ENCODE assay signal across 32 cellular contexts in the genomic region with DNA sequence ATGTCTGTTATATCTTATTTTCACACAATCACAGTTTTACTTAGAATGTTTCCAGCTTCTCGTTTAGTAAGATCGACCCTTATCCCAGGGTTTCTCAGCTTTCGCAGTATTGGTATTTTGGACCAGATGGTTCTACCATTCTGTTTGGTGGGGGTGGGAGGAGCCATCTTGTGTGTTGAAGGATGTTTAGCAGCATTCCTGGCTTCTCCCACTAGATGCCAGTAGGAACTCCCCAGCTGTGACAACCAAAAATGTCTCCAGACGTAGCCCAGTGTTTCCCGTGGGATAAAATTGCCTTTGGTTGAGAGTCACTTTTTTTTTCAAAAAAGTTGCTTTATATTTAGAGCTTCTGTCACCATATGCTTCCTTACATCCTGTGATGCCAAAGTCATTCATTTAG.
DNase-seq lines count a peak whose midpoint lies in the region; ATAC-seq, FAIRE-seq and TF ChIP-seq lines count a peak whose summit lies in the region.
"Had no signal": no experiment of that assay in that cellular context is flagged by ENCODE, and none has a peak within 500 bp of the region (broad histone marks: within the 10 kb centered on the region; RNA-seq: fewer than 3 reads in every experiment).

No MANE protein-coding gene starts in this region.

- no peaks in the 10 kb centered on the region for H3K4me1 ChIP-seq in HepG2 (ENCODE audit: insufficient read depth, low read length)
- no peaks in the 10 kb centered on the region for H3K4me1 ChIP-seq in right lobe of liver
- H3K4me1 ChIP-seq in mesendoderm (ENCODE audit: control insufficient read depth, low read depth, low read length): no peaks in the 10 kb centered on the region
- H3K4me1 ChIP-seq: colonic mucosa, thyroid gland had no signal

- H3K36me3 Mint-ChIP-seq in activated T-helper 17 cell treated with anti-CD3 and anti-CD28 coated beads, Interleukin-2, amount 50 U/mL, for 72 hours (ENCODE audit: low read depth): peaks cover 100% of the 10 kb centered on the region

- H4K20me1 ChIP-seq in HepG2 (ENCODE audit: insufficient read depth, low read length): no peaks in the 10 kb centered on the region

- H3K27me3 Mint-ChIP-seq in activated T-helper 17 cell treated with anti-CD3 and anti-CD28 coated beads, Interleukin-2, amount 50 U/mL, for 72 hours: no peaks in the 10 kb centered on the region
- H3K27me3 Mint-ChIP-seq: activated CD4-positive, alpha-beta memory T cell treated with anti-CD3 and anti-CD28 coated beads for 36 hours had no signal

- WGBS in HepG2 (ENCODE audit: low lambda C conversion rate): 97% methylated on average over 5 of the region's 5 CpGs
- WGBS in right lobe of liver (ENCODE audit: insufficient coverage, low coverage, low lambda C conversion rate, missing lambda C conversion rate): 97% methylated on average over 4 of the region's 5 CpGs
- no CpG with 5 or more reads among the region's 5 CpGs for WGBS in mesendoderm (ENCODE audit: extremely low coverage, insufficient coverage, low lambda C conversion rate)

- H3K9me3 Mint-ChIP-seq in activated T-helper 17 cell treated with anti-CD3 and anti-CD28 coated beads, Interleukin-2, amount 50 U/mL, for 72 hours: no peaks in the 10 kb centered on the region
- H3K9me3 Mint-ChIP-seq: activated CD4-positive, alpha-beta memory T cell treated with anti-CD3 and anti-CD28 coated beads for 36 hours; T-helper 1 cell treated with Interleukin-12 subunit alpha and Interleukin-12 subunit beta and Interleukin-4 antibody, amounts not matched to agents 30 μg/mL and 1 μg/mL, for 36 hours had no signal

- peaks cover 8% of the 10 kb centered on the region for H3K4me1 Mint-ChIP-seq in activated T-helper 17 cell treated with anti-CD3 and anti-CD28 coated beads, Interleukin-2, amount 50 U/mL, for 72 hours

- intact Hi-C loops in HepG2 (cut with micrococcal nuclease; ENCODE audit: unreplicated experiment): no loop called here
- intact Hi-C loops in right lobe of liver (cut with DNase I): no loop called here

- no peak overlapping the region for H2AFZ ChIP-seq in HepG2 (ENCODE audit: low read length)

- no peak overlapping the region for H2BK5ac ChIP-seq in mesendoderm (ENCODE audit: low read length)

- in situ Hi-C loops in HepG2 (cut with HindIII; ENCODE audit: extremely low pct_ligation_motif_present, low pct_unique_long_range_greater_than_20kb): no loop called here

- CTCF ChIA-PET in HepG2 (lab: Yijun Ruan, JAX; ENCODE audit: low intra/inter-chr PET ratio, low total read pairs): no interaction called here

- H3K4me3 Mint-ChIP-seq in activated T-helper 17 cell treated with anti-CD3 and anti-CD28 coated beads, Interleukin-2, amount 50 U/mL, for 72 hours: no peak overlapping the region
- H3K4me3 Mint-ChIP-seq: activated CD4-positive, alpha-beta memory T cell treated with anti-CD3 and anti-CD28 coated beads for 36 hours; T-helper 1 cell treated with Interleukin-12 subunit alpha and Interleukin-12 subunit beta and Interleukin-4 antibody, amounts not matched to agents 30 μg/mL and 1 μg/mL, for 36 hours had no signal

- no peak for FAIRE-seq in HepG2 (lab: Jason Lieb, UNC)
- FAIRE-seq: G401.6, islet of Langerhans had no signal

- H3K23ac ChIP-seq in mesendoderm (ENCODE audit: low read length): no peak overlapping the region

- POLR2A ChIA-PET in HepG2 (lab: Yijun Ruan, JAX): no interaction called here

- H2BK120ac ChIP-seq in mesendoderm (ENCODE audit: low read depth, low read length): no peak overlapping the region

- H3K36me3 ChIP-seq in HepG2 (replicated peaks in 1 of 2; ENCODE audit: control insufficient read depth in 1 of 2, insufficient read depth in 2 of 2, low read length in 2 of 2): no peaks in the 10 kb centered on the region; a peak in 1 of 5 replicates
- H3K36me3 ChIP-seq in right lobe of liver: peaks cover 0 to 85% (median 41%) of the 10 kb centered on the region in 4 donors
- no peaks in the 10 kb centered on the region for H3K36me3 ChIP-seq in mesendoderm (ENCODE audit: control insufficient read depth, insufficient read depth, low read length)
- H3K36me3 ChIP-seq: colonic mucosa had no signal

- H2BK15ac ChIP-seq in mesendoderm (replicated peaks; ENCODE audit: low read depth): no peak overlapping the region

- H3K56ac ChIP-seq in mesendoderm (ENCODE audit: low read length): no peak overlapping the region

- H3K4me3 ChIP-seq in HepG2 (replicated peaks in 1 of 3; ENCODE audit: insufficient read depth in 1 of 3, low read depth in 2 of 3, low read length in 3 of 3): no peak overlapping the region
- no peak overlapping the region for H3K4me3 ChIP-seq in right lobe of liver
- H3K4me3 ChIP-seq in mesendoderm (ENCODE audit: low read length): no peak overlapping the region
- H3K4me3 ChIP-seq: colonic mucosa, left ventricle myocardium inferior, thyroid gland, vagina had no signal

- no peak overlapping the region for H3K27ac ChIP-seq in HepG2 (ENCODE audit: extremely low read length, insufficient read depth, low read length)
- no peak overlapping the region for H3K27ac ChIP-seq in right lobe of liver
- H3K27ac ChIP-seq in mesendoderm (ENCODE audit: low read depth, low read length): no peak overlapping the region
- H3K27ac ChIP-seq: C4-2B, colonic mucosa, epithelial cell of prostate, left ventricle myocardium inferior, thyroid gland, vagina had no signal

- H3K9me3 ChIP-seq in HepG2 (ENCODE audit: low read length) (no peaks in the 10 kb centered on the region), right lobe of liver (no peaks in the 10 kb centered on the region)
- H3K9me3 ChIP-seq: colonic mucosa, left ventricle myocardium inferior, SK-N-SH, thyroid gland, vagina had no signal

- no peak overlapping the region for H3K18ac ChIP-seq in mesendoderm (ENCODE audit: low read length)

- peak overlapping the region; percentile 28 for H3K27ac Mint-ChIP-seq in activated T-helper 17 cell treated with anti-CD3 and anti-CD28 coated beads, Interleukin-2, amount 50 U/mL, for 72 hours
- H3K27ac Mint-ChIP-seq: activated CD4-positive, alpha-beta memory T cell treated with anti-CD3 and anti-CD28 coated beads for 36 hours; T-helper 1 cell treated with Interleukin-12 subunit alpha and Interleukin-12 subunit beta and Interleukin-4 antibody, amounts not matched to agents 30 μg/mL and 1 μg/mL, for 36 hours had no signal

- BruUV-seq in HepG2 (replicated peaks; lab: Mats Ljungman, UMichigan): no TSS peak

- DNase-seq in HepG2 (ENCODE audit: low spot score): peak; percentile 5
- DNase-seq in right lobe of liver: no peak
- peak; percentile 48 for DNase-seq in mesendoderm
- DNase-seq in NCI-H510A (lab: John Stamatoyannopoulos, UW): no peak
- no peak for DNase-seq in stimulated activated CD4-positive, alpha-beta T cell treated with anti-CD3 and anti-CD28 coated beads, Interleukin-4, amount 100 ng/mL, for 24 hours
- DNase-seq: activated CD4-positive, alpha-beta memory T cell treated with anti-CD3 and anti-CD28 coated beads for 36 hours; activated CD4-positive, CD25-positive, alpha-beta regulatory T cell; activated naive CD4-positive, alpha-beta T cell treated with anti-CD3 and anti-CD28 coated beads, Interleukin-2, amount 50 U/mL, for 16 hours; aorta; colonic mucosa; COR-L47; DMS79; effector CD4-positive, alpha-beta T cell; glutamatergic neuron; left ventricle myocardium inferior; NCI-H1092 treated with DMSO at 0.1 percent for 48 hours; NCI-H1694 treated with DMSO at 0.1 percent for 48 hours; NCI-H524; posterior cingulate gyrus; right cardiac atrium; SK-N-SH; stimulated activated CD4-positive, alpha-beta T cell treated with anti-CD3 and anti-CD28 coated beads, Interleukin-12 subunit alpha, Interleukin-12 subunit beta, amount 100 ng/mL, for 4 hours; stimulated activated CD4-positive, alpha-beta T cell treated with anti-CD3 and anti-CD28 coated beads, Interleukin-4, amount 100 ng/mL, for 1 hour; thyroid gland had no signal

- no peaks in the 10 kb centered on the region for H3K79me1 ChIP-seq in mesendoderm (ENCODE audit: low read length)

- no peaks in the 10 kb centered on the region for H3K79me2 ChIP-seq in HepG2 (ENCODE audit: insufficient read depth, low read length)
- no peaks in the 10 kb centered on the region for H3K79me2 ChIP-seq in mesendoderm (ENCODE audit: control insufficient read depth, insufficient read depth, low read length)

- H4K5ac ChIP-seq in mesendoderm (ENCODE audit: low read length): no peak overlapping the region

- no peak overlapping the region for H3K4me2 ChIP-seq in HepG2 (ENCODE audit: low read depth, low read length)
- no peak overlapping the region for H3K4me2 ChIP-seq in mesendoderm (ENCODE audit: low read length)
- H3K4me2 ChIP-seq: SK-N-SH had no signal

- TF ChIP-seq RAD21 in HepG2 (CRISPR knock-in tag; IDR thresholded peaks at IDR 0.05): no peak

- ATAC-seq in HepG2: no peak
- no peak for ATAC-seq in right lobe of liver
- ATAC-seq in activated T-helper 17 cell treated with anti-CD3 and anti-CD28 coated beads, Interleukin-2, amount 50 U/mL, for 72 hours (replicated peaks): no peak
- no peak for ATAC-seq in HG02840 (IDR thresholded peaks at IDR 0.05; ENCODE audit: low FRiP score, unreplicated experiment)
- ATAC-seq: right cardiac atrium had no signal

- TF ChIP-seq CTCF in HepG2 (CRISPR knock-in tag; IDR thresholded peaks at IDR 0.05): no peak
- no peak for TF ChIP-seq CTCF in right lobe of liver (IDR thresholded peaks at IDR 0.05)

- TF ChIP-seq POLR2A in HepG2 (IDR thresholded peaks at IDR 0.05; ENCODE audit: insufficient read depth in 1 of 2, low read depth in 2 of 2, low read length in 2 of 2) (no peak), right lobe of liver (IDR thresholded peaks at IDR 0.05) (no peak)

- H3K4ac ChIP-seq in mesendoderm (ENCODE audit: low read depth, low read length): no peak overlapping the region

- TF ChIP-seq EP300 in HepG2 (IDR thresholded peaks at IDR 0.05; ENCODE audit: low read depth in 2 of 2, low read length in 2 of 2) (no peak), HepG2 (CRISPR knock-in tag; IDR thresholded peaks at IDR 0.05; ENCODE audit: borderline replicate concordance) (no peak)

- H2AK5ac ChIP-seq in mesendoderm (ENCODE audit: low read length): no peak overlapping the region

- no peak overlapping the region for H4K8ac ChIP-seq in mesendoderm (ENCODE audit: low read depth, low read length)

- H3K27me3 ChIP-seq in HepG2 (ENCODE audit: control insufficient read depth in 1 of 2, insufficient read depth in 2 of 2, low read length in 2 of 2): no peaks in the 10 kb centered on the region
- H3K27me3 ChIP-seq in right lobe of liver: no peaks in the 10 kb centered on the region
- H3K27me3 ChIP-seq in mesendoderm (ENCODE audit: insufficient read depth, low read length, poor library complexity): no peaks in the 10 kb centered on the region
- H3K27me3 ChIP-seq: colonic mucosa, thyroid gland, vagina had no signal

- H3K9ac ChIP-seq in HepG2 (ENCODE audit: insufficient read depth, low read depth, low read length): no peak overlapping the region
- H3K9ac ChIP-seq in mesendoderm (ENCODE audit: low read length): no peak overlapping the region
- H3K9ac ChIP-seq: SK-N-SH had no signal

TF ChIP-seq in HepG2, 621 proteins besides CTCF, POLR2A, EP300 and RAD21 (continues in another document):
- TF ChIP-seq MYNN (CRISPR knock-in tag; IDR thresholded peaks at IDR 0.05; ENCODE audit: low read depth): no peak
- TF ChIP-seq NFYC (CRISPR knock-in tag; IDR thresholded peaks at IDR 0.05): no peak
- TF ChIP-seq ISX (CRISPR knock-in tag; conservative IDR thresholded peaks at IDR 0.05): no peak
- no peak for TF ChIP-seq NFRKB (IDR thresholded peaks at IDR 0.05)
- no peak for TF ChIP-seq PHF20 (CRISPR knock-in tag; IDR thresholded peaks at IDR 0.05)
- no peak for TF ChIP-seq MXI1 (IDR thresholded peaks at IDR 0.05; ENCODE audit: borderline replicate concordance, low read depth, low read length)

Comparison
In these comparisons a context has a peak if more than half of its experiments do, and no peak if none do; other contexts are left out.
1. DNase-seq: peak in HepG2 (single experiment) and mesendoderm (single experiment); none in right lobe of liver (0 of 3), NCI-H510A (single experiment) and stimulated activated CD4-positive, alpha-beta T cell treated with anti-CD3 and anti-CD28 coated beads, Interleukin-4, amount 100 ng/mL, for 24 hours (single experiment).